Comparison of ENCODE assay signal across 4 cellular contexts in genomic region chr15:69828181-69828828, GRCh38.
"Had no signal": no experiment of that assay in that cellular context is flagged by ENCODE, and none has a peak within 500 bp of the region (broad histone marks: within the 10 kb centered on the region; RNA-seq: fewer than 3 reads in every experiment).

No MANE protein-coding gene starts in this region.

- DNase-seq: H7, KBM-7 had no signal

- H2AFZ ChIP-seq: GM23338 had no signal

- H3K9me3 ChIP-seq: HAP-1 had no signal

- H3K4me3 ChIP-seq: GM23338, HAP-1 had no signal

- H3K36me3 ChIP-seq: HAP-1 had no signal

- H3K4me1 ChIP-seq: HAP-1 had no signal

- H3K4me2 ChIP-seq: GM23338 had no signal
